1 cellular context compared by ENCODE assay signal in the genomic region with DNA sequence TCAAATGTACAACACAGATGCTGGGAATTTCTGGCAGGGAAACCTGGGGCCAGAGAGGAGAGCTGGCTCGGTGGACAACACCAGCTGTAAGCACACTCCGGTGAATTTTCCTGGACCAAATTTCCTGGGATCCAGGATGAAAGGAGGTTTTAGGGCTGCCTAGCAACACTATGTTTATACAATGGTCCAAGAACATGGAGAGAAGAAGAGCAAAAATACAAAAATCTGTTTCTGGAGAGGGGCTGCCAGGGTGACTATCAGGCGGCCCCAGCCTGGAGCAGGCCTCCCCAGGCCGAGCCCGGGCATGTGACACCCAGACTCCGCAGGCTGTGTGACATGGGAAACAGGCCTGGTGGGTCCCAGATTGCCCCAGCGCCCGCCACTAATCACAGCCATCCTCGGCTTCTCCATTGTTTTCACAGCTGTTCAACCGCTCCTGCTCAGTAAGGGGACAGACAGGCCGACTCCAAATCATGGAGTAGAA.
TF ChIP-seq lines count a peak whose summit lies in the region.

No MANE protein-coding gene starts in this region.

TF ChIP-seq in H1, 55 proteins besides CTCF, POLR2A, EP300 and RAD21 (continued from another document):
- TF ChIP-seq, protein P1, sequence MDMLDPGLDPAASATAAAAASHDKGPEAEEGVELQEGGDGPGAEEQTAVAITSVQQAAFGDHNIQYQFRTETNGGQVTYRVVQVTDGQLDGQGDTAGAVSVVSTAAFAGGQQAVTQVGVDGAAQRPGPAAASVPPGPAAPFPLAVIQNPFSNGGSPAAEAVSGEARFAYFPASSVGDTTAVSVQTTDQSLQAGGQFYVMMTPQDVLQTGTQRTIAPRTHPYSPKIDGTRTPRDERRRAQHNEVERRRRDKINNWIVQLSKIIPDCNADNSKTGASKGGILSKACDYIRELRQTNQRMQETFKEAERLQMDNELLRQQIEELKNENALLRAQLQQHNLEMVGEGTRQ (IDR thresholded peaks at IDR 0.05; ENCODE audit: low read length): no peak
- TF ChIP-seq SUZ12 (IDR thresholded peaks at IDR 0.05; ENCODE audit: low read length) (no peak), RBBP5 (IDR thresholded peaks at IDR 0.05; ENCODE audit: borderline replicate concordance, low read depth, low read length) (no peak), RFX5 (IDR thresholded peaks at IDR 0.05; ENCODE audit: borderline replicate concordance, low read depth, low read length) (no peak), ATF2 (IDR thresholded peaks at IDR 0.05; ENCODE audit: low read length) (no peak), EZH2 (IDR thresholded peaks at IDR 0.05; ENCODE audit: low read depth, low read length, severe bottlenecking) (no peak), CBX5 (IDR thresholded peaks at IDR 0.05; ENCODE audit: low read depth, low read length) (no peak), POLR2AphosphoS5 (IDR thresholded peaks at IDR 0.05; ENCODE audit: low read depth, low read length) (no peak), TAF7 (optimal IDR thresholded peaks at IDR 0.05; ENCODE audit: borderline replicate concordance, low read depth, low read length) (no peak), YY1 (IDR thresholded peaks at IDR 0.05; ENCODE audit: low read depth, low read length) (no peak), GTF2F1 (IDR thresholded peaks at IDR 0.05; ENCODE audit: borderline replicate concordance, low read depth, low read length) (no peak)
